2 cellular contexts compared by ENCODE assay signal in the genomic region with DNA sequence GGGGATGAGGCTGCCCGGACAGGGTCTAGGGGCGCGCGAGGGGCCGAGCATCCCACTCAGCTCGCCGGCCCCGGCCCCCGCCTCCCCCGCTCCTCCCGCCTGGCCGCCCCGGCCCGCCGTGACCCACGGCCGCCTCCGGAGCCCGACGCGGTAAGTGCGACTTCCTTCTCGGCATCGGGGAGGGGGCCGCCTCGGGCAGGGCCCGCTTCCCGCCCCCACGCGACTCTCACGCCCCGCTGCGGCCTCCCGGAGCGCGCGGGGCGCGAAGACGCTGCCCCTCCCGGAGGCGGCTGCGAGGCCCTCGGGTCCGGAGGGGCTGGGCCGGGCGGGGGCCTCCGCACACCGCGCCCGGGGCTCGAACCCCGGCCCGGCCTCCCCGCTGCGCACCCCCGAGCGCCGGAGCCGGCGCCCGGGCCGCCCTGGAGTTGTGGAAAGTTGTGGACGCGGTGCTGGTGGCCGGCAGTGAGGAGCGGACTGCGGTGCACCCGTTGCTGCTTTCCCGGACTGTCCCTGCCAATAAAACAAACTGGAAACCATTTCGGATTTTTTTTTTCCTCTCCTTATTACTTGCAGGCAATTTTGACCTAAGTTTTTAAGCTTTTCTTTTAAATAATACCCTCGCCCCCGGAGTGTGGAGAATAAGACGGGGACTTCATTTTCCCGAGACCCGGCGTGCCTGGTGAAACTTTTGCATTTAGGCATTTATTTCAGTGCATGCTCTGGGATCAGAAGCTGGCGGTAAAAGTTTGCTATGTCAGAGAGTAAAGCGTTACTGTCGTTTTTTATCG.
TF ChIP-seq lines count a peak whose summit lies in the region.

No MANE protein-coding gene starts in this region.

TF ChIP-seq in SK-N-SH, 30 proteins besides CTCF, POLR2A, EP300 and RAD21:
- TF ChIP-seq SIN3A (IDR thresholded peaks at IDR 0.05; ENCODE audit: borderline replicate concordance, low read depth, low read length) (0 out of 2 replicates have a peak, but pooled peaks have one; percentile 18), SMC3 (IDR thresholded peaks at IDR 0.05; ENCODE audit: low read depth, low read length) (peak; percentile 10; the same call in 1 of the 2 replicates), FOXM1 (IDR thresholded peaks at IDR 0.05; ENCODE audit: low read depth) (no peak), RCOR1 (IDR thresholded peaks at IDR 0.05; ENCODE audit: low read length) (0 out of 2 replicates have a peak, but pooled peaks have one; percentile 11), MXI1 (IDR thresholded peaks at IDR 0.05; ENCODE audit: low read depth, low read length) (peak; percentile 54; the same call in 1 of the 2 replicates)

TF ChIP-seq in HepG2, 621 proteins besides CTCF, POLR2A, EP300 and RAD21 (continues in another document):
- 0 out of 2 replicates have a peak, but pooled peaks have one; percentile 62 for TF ChIP-seq CENPT (CRISPR knock-in tag; IDR thresholded peaks at IDR 0.05; ENCODE audit: low read depth)
- TF ChIP-seq MBD4 (IDR thresholded peaks at IDR 0.05; ENCODE audit: borderline replicate concordance, low read length) = no peak
- TF ChIP-seq ZNF207 (IDR thresholded peaks at IDR 0.05; ENCODE audit: borderline replicate concordance) = no peak
- no peak for TF ChIP-seq STAG1 (CRISPR knock-in tag; IDR thresholded peaks at IDR 0.05)
- TF ChIP-seq TGIF2 (CRISPR knock-in tag; IDR thresholded peaks at IDR 0.05) = no peak
- no peak for TF ChIP-seq SCMH1 (CRISPR knock-in tag; IDR thresholded peaks at IDR 0.05; ENCODE audit: borderline replicate concordance)
- TF ChIP-seq, protein P1, sequence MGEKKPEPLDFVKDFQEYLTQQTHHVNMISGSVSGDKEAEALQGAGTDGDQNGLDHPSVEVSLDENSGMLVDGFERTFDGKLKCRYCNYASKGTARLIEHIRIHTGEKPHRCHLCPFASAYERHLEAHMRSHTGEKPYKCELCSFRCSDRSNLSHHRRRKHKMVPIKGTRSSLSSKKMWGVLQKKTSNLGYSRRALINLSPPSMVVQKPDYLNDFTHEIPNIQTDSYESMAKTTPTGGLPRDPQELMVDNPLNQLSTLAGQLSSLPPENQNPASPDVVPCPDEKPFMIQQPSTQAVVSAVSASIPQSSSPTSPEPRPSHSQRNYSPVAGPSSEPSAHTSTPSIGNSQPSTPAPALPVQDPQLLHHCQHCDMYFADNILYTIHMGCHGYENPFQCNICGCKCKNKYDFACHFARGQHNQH (CRISPR knock-in tag; IDR thresholded peaks at IDR 0.05) = no peak
- no peak for TF ChIP-seq KLF15 (CRISPR knock-in tag; IDR thresholded peaks at IDR 0.05; ENCODE audit: borderline replicate concordance)
- TF ChIP-seq, protein P2, sequence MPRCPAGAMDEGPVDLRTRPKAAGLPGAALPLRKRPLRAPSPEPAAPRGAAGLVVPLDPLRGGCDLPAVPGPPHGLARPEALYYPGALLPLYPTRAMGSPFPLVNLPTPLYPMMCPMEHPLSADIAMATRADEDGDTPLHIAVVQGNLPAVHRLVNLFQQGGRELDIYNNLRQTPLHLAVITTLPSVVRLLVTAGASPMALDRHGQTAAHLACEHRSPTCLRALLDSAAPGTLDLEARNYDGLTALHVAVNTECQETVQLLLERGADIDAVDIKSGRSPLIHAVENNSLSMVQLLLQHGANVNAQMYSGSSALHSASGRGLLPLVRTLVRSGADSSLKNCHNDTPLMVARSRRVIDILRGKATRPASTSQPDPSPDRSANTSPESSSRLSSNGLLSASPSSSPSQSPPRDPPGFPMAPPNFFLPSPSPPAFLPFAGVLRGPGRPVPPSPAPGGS (CRISPR knock-in tag; IDR thresholded peaks at IDR 0.05) = 0 out of 2 replicates have a peak, but pooled peaks have one; percentile 21
- no peak for TF ChIP-seq ZFP36L1 (CRISPR knock-in tag; IDR thresholded peaks at IDR 0.05)
- TF ChIP-seq POGZ (CRISPR knock-in tag; IDR thresholded peaks at IDR 0.05) = no peak
- TF ChIP-seq GLI4 (CRISPR knock-in tag; IDR thresholded peaks at IDR 0.05; ENCODE audit: borderline replicate concordance) = no peak
- TF ChIP-seq ARNT2 (CRISPR knock-in tag; IDR thresholded peaks at IDR 0.05; ENCODE audit: low read depth) = 0 out of 2 replicates have a peak, but pooled peaks have one; percentile 47
- TF ChIP-seq MIER2 (CRISPR knock-in tag; IDR thresholded peaks at IDR 0.05) = no peak
- no peak for TF ChIP-seq ZNF644 (CRISPR knock-in tag; IDR thresholded peaks at IDR 0.05; ENCODE audit: low read depth)
- TF ChIP-seq, protein P3, sequence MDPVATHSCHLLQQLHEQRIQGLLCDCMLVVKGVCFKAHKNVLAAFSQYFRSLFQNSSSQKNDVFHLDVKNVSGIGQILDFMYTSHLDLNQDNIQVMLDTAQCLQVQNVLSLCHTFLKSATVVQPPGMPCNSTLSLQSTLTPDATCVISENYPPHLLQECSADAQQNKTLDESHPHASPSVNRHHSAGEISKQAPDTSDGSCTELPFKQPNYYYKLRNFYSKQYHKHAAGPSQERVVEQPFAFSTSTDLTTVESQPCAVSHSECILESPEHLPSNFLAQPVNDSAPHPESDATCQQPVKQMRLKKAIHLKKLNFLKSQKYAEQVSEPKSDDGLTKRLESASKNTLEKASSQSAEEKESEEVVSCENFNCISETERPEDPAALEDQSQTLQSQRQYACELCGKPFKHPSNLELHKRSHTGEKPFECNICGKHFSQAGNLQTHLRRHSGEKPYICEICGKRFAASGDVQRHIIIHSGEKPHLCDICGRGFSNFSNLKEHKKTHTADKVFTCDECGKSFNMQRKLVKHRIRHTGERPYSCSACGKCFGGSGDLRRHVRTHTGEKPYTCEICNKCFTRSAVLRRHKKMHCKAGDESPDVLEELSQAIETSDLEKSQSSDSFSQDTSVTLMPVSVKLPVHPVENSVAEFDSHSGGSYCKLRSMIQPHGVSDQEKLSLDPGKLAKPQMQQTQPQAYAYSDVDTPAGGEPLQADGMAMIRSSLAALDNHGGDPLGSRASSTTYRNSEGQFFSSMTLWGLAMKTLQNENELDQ (CRISPR knock-in tag; IDR thresholded peaks at IDR 0.05; ENCODE audit: borderline replicate concordance) = no peak
- TF ChIP-seq, protein P4, sequence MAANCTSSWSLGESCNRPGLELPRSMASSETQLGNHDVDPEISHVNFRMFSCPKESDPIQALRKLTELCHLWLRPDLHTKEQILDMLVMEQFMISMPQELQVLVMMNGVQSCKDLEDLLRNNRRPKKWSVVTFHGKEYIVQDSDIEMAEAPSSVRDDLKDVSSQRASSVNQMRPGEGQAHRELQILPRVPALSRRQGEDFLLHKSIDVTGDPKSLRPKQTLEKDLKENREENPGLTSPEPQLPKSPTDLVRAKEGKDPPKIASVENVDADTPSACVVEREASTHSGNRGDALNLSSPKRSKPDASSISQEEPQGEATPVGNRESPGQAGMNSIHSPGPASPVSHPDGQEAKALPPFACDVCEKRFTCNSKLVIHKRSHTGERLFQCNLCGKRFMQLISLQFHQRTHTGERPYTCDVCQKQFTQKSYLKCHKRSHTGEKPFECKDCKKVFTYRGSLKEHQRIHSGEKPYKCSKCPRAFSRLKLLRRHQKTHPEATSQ (CRISPR knock-in tag; IDR thresholded peaks at IDR 0.05; ENCODE audit: borderline replicate concordance) = no peak
- TF ChIP-seq, protein P5, sequence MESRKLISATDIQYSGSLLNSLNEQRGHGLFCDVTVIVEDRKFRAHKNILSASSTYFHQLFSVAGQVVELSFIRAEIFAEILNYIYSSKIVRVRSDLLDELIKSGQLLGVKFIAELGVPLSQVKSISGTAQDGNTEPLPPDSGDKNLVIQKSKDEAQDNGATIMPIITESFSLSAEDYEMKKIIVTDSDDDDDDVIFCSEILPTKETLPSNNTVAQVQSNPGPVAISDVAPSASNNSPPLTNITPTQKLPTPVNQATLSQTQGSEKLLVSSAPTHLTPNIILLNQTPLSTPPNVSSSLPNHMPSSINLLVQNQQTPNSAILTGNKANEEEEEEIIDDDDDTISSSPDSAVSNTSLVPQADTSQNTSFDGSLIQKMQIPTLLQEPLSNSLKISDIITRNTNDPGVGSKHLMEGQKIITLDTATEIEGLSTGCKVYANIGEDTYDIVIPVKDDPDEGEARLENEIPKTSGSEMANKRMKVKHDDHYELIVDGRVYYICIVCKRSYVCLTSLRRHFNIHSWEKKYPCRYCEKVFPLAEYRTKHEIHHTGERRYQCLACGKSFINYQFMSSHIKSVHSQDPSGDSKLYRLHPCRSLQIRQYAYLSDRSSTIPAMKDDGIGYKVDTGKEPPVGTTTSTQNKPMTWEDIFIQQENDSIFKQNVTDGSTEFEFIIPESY (CRISPR knock-in tag; IDR thresholded peaks at IDR 0.05) = no peak
- peak; percentile 49 for TF ChIP-seq HNRNPLL (IDR thresholded peaks at IDR 0.05; ENCODE audit: low read depth, low read length, poor library complexity, severe bottlenecking)
- peak; percentile 42; the same call in 1 of the 2 replicates for TF ChIP-seq KDM5A (IDR thresholded peaks at IDR 0.05; ENCODE audit: borderline replicate concordance, low read length)
- no peak for TF ChIP-seq ZNF232 (CRISPR knock-in tag; IDR thresholded peaks at IDR 0.05; ENCODE audit: borderline replicate concordance)
- 0 out of 2 replicates have a peak, but pooled peaks have one; percentile 9 for TF ChIP-seq ZSCAN25 (CRISPR knock-in tag; IDR thresholded peaks at IDR 0.05)
- TF ChIP-seq, protein P6, sequence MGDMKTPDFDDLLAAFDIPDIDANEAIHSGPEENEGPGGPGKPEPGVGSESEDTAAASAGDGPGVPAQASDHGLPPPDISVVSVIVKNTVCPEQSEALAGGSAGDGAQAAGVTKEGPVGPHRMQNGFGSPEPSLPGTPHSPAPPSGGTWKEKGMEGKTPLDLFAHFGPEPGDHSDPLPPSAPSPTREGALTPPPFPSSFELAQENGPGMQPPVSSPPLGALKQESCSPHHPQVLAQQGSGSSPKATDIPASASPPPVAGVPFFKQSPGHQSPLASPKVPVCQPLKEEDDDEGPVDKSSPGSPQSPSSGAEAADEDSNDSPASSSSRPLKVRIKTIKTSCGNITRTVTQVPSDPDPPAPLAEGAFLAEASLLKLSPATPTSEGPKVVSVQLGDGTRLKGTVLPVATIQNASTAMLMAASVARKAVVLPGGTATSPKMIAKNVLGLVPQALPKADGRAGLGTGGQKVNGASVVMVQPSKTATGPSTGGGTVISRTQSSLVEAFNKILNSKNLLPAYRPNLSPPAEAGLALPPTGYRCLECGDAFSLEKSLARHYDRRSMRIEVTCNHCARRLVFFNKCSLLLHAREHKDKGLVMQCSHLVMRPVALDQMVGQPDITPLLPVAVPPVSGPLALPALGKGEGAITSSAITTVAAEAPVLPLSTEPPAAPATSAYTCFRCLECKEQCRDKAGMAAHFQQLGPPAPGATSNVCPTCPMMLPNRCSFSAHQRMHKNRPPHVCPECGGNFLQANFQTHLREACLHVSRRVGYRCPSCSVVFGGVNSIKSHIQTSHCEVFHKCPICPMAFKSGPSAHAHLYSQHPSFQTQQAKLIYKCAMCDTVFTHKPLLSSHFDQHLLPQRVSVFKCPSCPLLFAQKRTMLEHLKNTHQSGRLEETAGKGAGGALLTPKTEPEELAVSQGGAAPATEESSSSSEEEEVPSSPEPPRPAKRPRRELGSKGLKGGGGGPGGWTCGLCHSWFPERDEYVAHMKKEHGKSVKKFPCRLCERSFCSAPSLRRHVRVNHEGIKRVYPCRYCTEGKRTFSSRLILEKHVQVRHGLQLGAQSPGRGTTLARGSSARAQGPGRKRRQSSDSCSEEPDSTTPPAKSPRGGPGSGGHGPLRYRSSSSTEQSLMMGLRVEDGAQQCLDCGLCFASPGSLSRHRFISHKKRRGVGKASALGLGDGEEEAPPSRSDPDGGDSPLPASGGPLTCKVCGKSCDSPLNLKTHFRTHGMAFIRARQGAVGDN (CRISPR knock-in tag; IDR thresholded peaks at IDR 0.05) = peak; percentile 49
- TF ChIP-seq NR2C2 (CRISPR knock-in tag; IDR thresholded peaks at IDR 0.05; ENCODE audit: borderline replicate concordance) = peak; percentile 11
- no peak for TF ChIP-seq ZNF598 (CRISPR knock-in tag; IDR thresholded peaks at IDR 0.05; ENCODE audit: borderline replicate concordance)
- TF ChIP-seq KLF6 (CRISPR knock-in tag; IDR thresholded peaks at IDR 0.05) = no peak
- TF ChIP-seq ASH2L (IDR thresholded peaks at IDR 0.05; ENCODE audit: insufficient read length, low read depth, low read length) = peak; percentile 41
- TF ChIP-seq RBFOX2 (IDR thresholded peaks at IDR 0.05; ENCODE audit: low read depth, low read length) = peak; percentile 71
- TF ChIP-seq ARNT (IDR thresholded peaks at IDR 0.05) = no peak
- TF ChIP-seq, protein P7, sequence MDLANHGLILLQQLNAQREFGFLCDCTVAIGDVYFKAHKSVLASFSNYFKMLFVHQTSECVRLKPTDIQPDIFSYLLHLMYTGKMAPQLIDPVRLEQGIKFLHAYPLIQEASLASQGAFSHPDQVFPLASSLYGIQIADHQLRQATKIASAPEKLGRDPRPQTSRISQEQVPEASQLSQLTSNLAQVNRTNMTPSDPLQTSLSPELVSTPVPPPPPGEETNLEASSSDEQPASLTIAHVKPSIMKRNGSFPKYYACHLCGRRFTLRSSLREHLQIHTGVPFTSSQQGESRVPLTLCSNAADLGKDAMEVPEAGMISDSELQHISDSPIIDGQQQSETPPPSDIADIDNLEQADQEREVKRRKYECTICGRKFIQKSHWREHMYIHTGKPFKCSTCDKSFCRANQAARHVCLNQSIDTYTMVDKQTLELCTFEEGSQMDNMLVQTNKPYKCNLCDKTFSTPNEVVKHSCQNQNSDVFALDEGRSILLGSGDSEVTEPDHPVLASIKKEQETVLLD (CRISPR knock-in tag; IDR thresholded peaks at IDR 0.05; ENCODE audit: low read depth) = peak; percentile 73
- TF ChIP-seq, protein P8, sequence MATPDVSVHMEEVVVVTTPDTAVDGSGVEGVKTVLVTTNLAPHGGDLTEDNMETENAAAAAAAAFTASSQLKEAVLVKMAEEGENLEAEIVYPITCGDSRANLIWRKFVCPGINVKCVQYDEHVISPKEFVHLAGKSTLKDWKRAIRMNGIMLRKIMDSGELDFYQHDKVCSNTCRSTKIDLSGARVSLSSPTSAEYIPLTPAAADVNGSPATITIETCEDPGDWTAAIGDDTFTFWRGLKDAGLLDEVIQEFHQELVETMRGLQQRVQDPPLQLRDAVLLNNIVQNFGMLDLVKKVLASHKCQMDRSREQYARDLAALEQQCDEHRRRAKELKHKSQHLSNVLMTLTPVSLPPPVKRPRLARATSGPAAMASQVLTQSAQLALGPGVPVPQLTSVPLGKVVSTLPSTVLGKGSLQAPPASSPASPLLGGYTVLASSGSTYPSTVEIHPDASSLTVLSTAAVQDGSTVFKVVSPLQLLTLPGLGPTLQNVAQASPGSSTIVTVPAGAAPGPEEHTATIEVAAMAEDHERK (CRISPR knock-in tag; IDR thresholded peaks at IDR 0.05; ENCODE audit: low read depth) = no peak
- TF ChIP-seq, protein P9, sequence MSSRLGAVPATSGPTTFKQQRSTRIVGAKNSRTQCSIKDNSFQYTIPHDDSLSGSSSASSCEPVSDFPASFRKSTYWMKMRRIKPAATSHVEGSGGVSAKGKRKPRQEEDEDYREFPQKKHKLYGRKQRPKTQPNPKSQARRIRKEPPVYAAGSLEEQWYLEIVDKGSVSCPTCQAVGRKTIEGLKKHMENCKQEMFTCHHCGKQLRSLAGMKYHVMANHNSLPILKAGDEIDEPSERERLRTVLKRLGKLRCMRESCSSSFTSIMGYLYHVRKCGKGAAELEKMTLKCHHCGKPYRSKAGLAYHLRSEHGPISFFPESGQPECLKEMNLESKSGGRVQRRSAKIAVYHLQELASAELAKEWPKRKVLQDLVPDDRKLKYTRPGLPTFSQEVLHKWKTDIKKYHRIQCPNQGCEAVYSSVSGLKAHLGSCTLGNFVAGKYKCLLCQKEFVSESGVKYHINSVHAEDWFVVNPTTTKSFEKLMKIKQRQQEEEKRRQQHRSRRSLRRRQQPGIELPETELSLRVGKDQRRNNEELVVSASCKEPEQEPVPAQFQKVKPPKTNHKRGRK (CRISPR knock-in tag; IDR thresholded peaks at IDR 0.05) = no peak
